1 cellular context compared by ENCODE assay signal in genomic region chr1:109924316-109924715, GRCh38.
TF ChIP-seq lines count a peak whose summit lies in the region.

No MANE protein-coding gene starts in this region.

TF ChIP-seq in GM12878, 131 proteins besides CTCF, POLR2A, EP300 and RAD21 (continued from another document):
- TF ChIP-seq IRF4 (IDR thresholded peaks at IDR 0.05; ENCODE audit: low read depth, low read length) (no peak), STAT1 (conservative IDR thresholded peaks at IDR 0.05) (no peak), SMAD5 (IDR thresholded peaks at IDR 0.05; ENCODE audit: low read depth) (no peak), TBL1XR1 (IDR thresholded peaks at IDR 0.05; ENCODE audit: low read depth, low read length) (no peak), POLR2AphosphoS2 (IDR thresholded peaks at IDR 0.05; ENCODE audit: low read depth, low read length) (no peak), IKZF1 (conservative IDR thresholded peaks at IDR 0.05) (no peak), EGR1 (IDR thresholded peaks at IDR 0.05; ENCODE audit: borderline replicate concordance in 1 of 2, low read depth in 2 of 2, low read length in 2 of 2) (no peak), SMAD1 (IDR thresholded peaks at IDR 0.05; ENCODE audit: low read depth, partially characterized antibody) (no peak), BCL11A (IDR thresholded peaks at IDR 0.05; ENCODE audit: low read depth, low read length) (no peak), ZNF217 (IDR thresholded peaks at IDR 0.05) (no peak), DPF2 (IDR thresholded peaks at IDR 0.05) (no peak), NBN (IDR thresholded peaks at IDR 0.05) (no peak)
